Comparison of ENCODE assay signal across 20 cellular contexts in the genomic region with DNA sequence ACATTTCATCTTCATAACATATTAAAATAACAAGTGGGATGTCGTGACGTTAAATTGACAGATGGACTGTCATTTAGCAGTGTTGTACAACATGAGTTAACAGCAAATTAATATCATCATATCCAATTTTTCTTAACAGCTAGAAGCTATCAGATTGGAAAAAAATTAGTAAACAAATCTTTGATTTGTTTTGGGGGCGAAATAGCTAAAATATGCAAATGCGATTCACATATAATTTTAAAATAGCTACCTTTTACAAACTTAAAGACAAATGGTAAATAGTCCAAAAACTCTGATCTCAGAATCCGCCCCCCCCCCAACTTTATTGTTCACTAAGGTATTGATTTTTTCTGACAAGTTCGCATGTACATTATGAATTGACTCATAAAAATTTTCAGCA.
"Had no signal": no experiment of that assay in that cellular context is flagged by ENCODE, and none has a peak within 500 bp of the region (broad histone marks: within the 10 kb centered on the region; RNA-seq: fewer than 3 reads in every experiment).

No MANE protein-coding gene starts in this region.

- DNase-seq: stimulated activated CD4-positive, alpha-beta T cell treated with anti-CD3 and anti-CD28 coated beads, Interleukin-2, amount 100 ng/mL, for 48 hours; stimulated activated CD4-positive, alpha-beta T cell treated with anti-CD3 and anti-CD28 coated beads, Interleukin-4, amount 100 ng/mL, for 1 hour; stimulated activated CD4-positive, alpha-beta T cell treated with anti-CD3 and anti-CD28 coated beads, Interleukin-4, amount 100 ng/mL, for 24 hours; stimulated activated CD4-positive, alpha-beta T cell treated with anti-CD3 and anti-CD28 coated beads, Interleukin-4, amount 100 ng/mL, for 4 hours; stimulated activated CD8-positive, alpha-beta memory T cell treated with anti-CD3 and anti-CD28 coated beads, Interleukin-4, amount 100 ng/mL, for 48 hours; stimulated activated naive B cell treated with anti-CD40 and anti-IgM and Interleukin-4, amounts not matched to agents 10 μg/mL and 1 μg/mL and 100 μg/mL, for 72 hours; stimulated activated naive CD4-positive, alpha-beta T cell; stimulated activated naive CD4-positive, alpha-beta T cell treated with Interleukin-2 at 50 U/mL for 16 hours; stimulated activated naive CD8-positive, alpha-beta T cell treated with anti-CD3 and anti-CD28 coated beads, Interleukin-15, amount 100 ng/mL, for 72 hours; stimulated activated naive CD8-positive, alpha-beta T cell treated with anti-CD3 and anti-CD28 coated beads, Interleukin-15, Interleukin-2, amounts not matched to agents 100 U/mL and 50 U/mL, for 24 hours; stomach; substantia nigra; testis; thyroid gland; tibial artery; transverse colon; trophoblast cell; upper lobe of left lung; upper lobe of right lung; uterus had no signal
